ENCODE assay signal across 15 cellular contexts in the genomic region with DNA sequence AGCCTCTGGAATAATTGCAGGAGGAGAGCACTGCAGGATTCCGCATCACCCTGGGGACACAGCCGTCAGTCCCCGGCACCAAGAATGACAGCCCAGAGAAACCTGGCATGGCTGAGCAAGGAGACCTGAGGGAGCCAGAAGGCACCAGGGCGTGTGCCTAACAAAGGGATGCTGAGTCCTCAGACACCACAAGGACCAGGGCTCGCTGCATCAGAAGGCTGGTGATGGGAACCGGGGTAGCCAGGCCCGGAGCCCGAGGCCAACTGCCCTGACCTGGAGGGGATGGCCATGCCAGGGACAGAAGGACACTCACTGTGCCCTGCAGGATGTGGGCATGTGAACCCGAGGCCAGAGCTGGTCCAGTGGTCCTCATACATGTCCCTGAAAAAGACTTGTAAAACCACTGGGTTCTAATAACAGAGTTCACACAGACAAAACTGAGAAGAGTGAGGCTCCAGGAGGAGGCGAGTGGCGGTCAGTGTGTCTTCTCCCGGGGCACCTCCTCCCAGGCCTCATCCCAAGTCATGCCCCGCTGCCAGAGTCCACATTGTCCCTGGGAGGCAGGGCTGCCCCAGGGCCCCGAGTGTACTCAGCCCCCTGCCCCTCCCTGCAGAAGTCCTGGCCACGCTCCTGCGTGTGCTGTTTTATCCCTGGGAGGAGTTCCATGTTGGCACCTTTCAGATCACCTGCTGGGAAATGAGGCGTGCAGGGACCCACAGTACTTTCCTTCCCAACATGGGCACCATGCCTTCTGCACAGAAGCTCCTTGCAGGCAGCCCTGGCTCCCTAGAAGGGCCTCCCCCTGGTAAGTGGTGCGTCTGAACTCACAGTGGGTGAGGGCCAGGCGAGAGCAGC. TPM values are rescaled to one million over a fixed set of nuclear protein-coding genes. Genes with fewer than 3 reads are reported as not detected.
"Had no signal": no experiment of that assay in that cellular context is flagged by ENCODE, and none has a peak within 500 bp of the region (broad histone marks: within the 10 kb centered on the region; RNA-seq: fewer than 3 reads in every experiment).

No MANE protein-coding gene starts in this region.

- H3K4me1 Mint-ChIP-seq: activated CD8-positive, alpha-beta memory T cell treated with anti-CD3 and anti-CD28 coated beads, Interleukin-2, amount 10 ng/mL, durations not matched to agents 7 days and 5 days; activated naive CD8-positive, alpha-beta T cell treated with anti-CD3 and anti-CD28 coated beads for 36 hours; memory B cell; natural killer cell had no signal

- H3K27me3 ChIP-seq: tibial nerve had no signal

- H3K9me3 Mint-ChIP-seq: activated naive CD8-positive, alpha-beta T cell treated with anti-CD3 and anti-CD28 coated beads for 36 hours; activated T-cell treated with anti-CD3 and anti-CD28 coated beads, Interleukin-2, amount 50 U/mL, for 24 hours; memory B cell; natural killer cell had no signal

- H3K27me3 Mint-ChIP-seq: activated CD8-positive, alpha-beta memory T cell treated with anti-CD3 and anti-CD28 coated beads, Interleukin-2, amount 10 ng/mL, durations not matched to agents 7 days and 5 days; activated naive CD8-positive, alpha-beta T cell treated with anti-CD3 and anti-CD28 coated beads for 36 hours; activated T-cell treated with anti-CD3 and anti-CD28 coated beads, Interleukin-2, amount 50 U/mL, for 24 hours; memory B cell had no signal

- DNase-seq: activated CD4-positive, alpha-beta T cell treated with anti-CD3 and anti-CD28 coated beads for 1 hour; activated CD4-positive, alpha-beta T cell treated with anti-CD3 and anti-CD28 coated beads, Interleukin-2, amount 50 U/mL, for 48 hours; activated CD8-positive, alpha-beta memory T cell treated with anti-CD3 and anti-CD28 coated beads, Interleukin-2, amount 10 ng/mL, durations not matched to agents 7 days and 5 days; activated effector memory CD4-positive, alpha-beta T cell treated with anti-CD3 and anti-CD28 coated beads, Interleukin-2, amount 50 U/mL, for 16 hours; activated naive CD8-positive, alpha-beta T cell treated with anti-CD3 and anti-CD28 coated beads for 36 hours; activated T-cell treated with anti-CD3 and anti-CD28 coated beads, Interleukin-2, amount 50 U/mL, for 24 hours; anterior cingulate cortex; effector CD8-positive, alpha-beta T cell; hippocampal formation; natural killer cell; T-helper 9 cell had no signal

- H3K27ac Mint-ChIP-seq: activated CD8-positive, alpha-beta memory T cell treated with anti-CD3 and anti-CD28 coated beads, Interleukin-2, amount 10 ng/mL, durations not matched to agents 7 days and 5 days; activated naive CD8-positive, alpha-beta T cell treated with anti-CD3 and anti-CD28 coated beads for 36 hours; activated T-cell treated with anti-CD3 and anti-CD28 coated beads, Interleukin-2, amount 50 U/mL, for 24 hours; memory B cell; natural killer cell had no signal

- H3K4me3 Mint-ChIP-seq: activated CD8-positive, alpha-beta memory T cell treated with anti-CD3 and anti-CD28 coated beads, Interleukin-2, amount 10 ng/mL, durations not matched to agents 7 days and 5 days; activated naive CD8-positive, alpha-beta T cell treated with anti-CD3 and anti-CD28 coated beads for 36 hours; activated T-cell treated with anti-CD3 and anti-CD28 coated beads, Interleukin-2, amount 50 U/mL, for 24 hours; memory B cell; natural killer cell had no signal

- H3K9me3 ChIP-seq: tibial nerve had no signal

- H3K36me3 Mint-ChIP-seq: activated CD8-positive, alpha-beta memory T cell treated with anti-CD3 and anti-CD28 coated beads, Interleukin-2, amount 10 ng/mL, durations not matched to agents 7 days and 5 days; natural killer cell had no signal

- ATAC-seq: activated CD8-positive, alpha-beta memory T cell treated with anti-CD3 and anti-CD28 coated beads, Interleukin-2, amount 10 ng/mL, durations not matched to agents 7 days and 5 days; natural killer cell had no signal

- H3K27ac ChIP-seq: coronary artery, tibial nerve had no signal

- FAIRE-seq: frontal cortex had no signal

- H3K4me3 ChIP-seq: coronary artery, tibial nerve had no signal

RNA-seq across cellular contexts. Expression of gene TBX1, which starts 42.5 kb away (rescaled TPM):
- total RNA-seq: activated naive CD8-positive, alpha-beta T cell treated with anti-CD3 and anti-CD28 coated beads for 36 hours; frontal cortex had no signal
